Comparison of ENCODE assay signal across 9 cellular contexts in genomic region chr7:142866361-142867096, GRCh38. TPM values are rescaled to one million over a fixed set of nuclear protein-coding genes. Genes with fewer than 3 reads are reported as not detected.
DNase-seq lines count a peak whose midpoint lies in the region; ATAC-seq and TF ChIP-seq lines count a peak whose summit lies in the region.
"Had no signal": no experiment of that assay in that cellular context is flagged by ENCODE, and none has a peak within 500 bp of the region (broad histone marks: within the 10 kb centered on the region; RNA-seq: fewer than 3 reads in every experiment).

No MANE protein-coding gene starts in this region.

- no peak overlapping the region for H3K4me2 ChIP-seq in trophoblast cell (ENCODE audit: low read length)

- no peaks in the 10 kb centered on the region for H3K79me2 ChIP-seq in trophoblast cell (ENCODE audit: control insufficient read depth, insufficient read depth, low read length, poor library complexity)

- H3K18ac ChIP-seq in trophoblast cell (ENCODE audit: low read length) = no peak overlapping the region

- H2AFZ ChIP-seq in trophoblast cell (ENCODE audit: insufficient read depth, low read length, poor library complexity) = no peak overlapping the region

- no peak overlapping the region for H3K4me3 ChIP-seq in A673 (ENCODE audit: low read depth, low read length, poor library complexity, severe bottlenecking)
- no peak overlapping the region for H3K4me3 ChIP-seq in Peyer's patch
- no peak overlapping the region for H3K4me3 ChIP-seq in esophagus muscularis mucosa
- no peak overlapping the region for H3K4me3 ChIP-seq in trophoblast cell (ENCODE audit: low read depth, low read length)

- no peak for ATAC-seq in HG03460 (IDR thresholded peaks at IDR 0.05; ENCODE audit: unreplicated experiment)
- ATAC-seq in HG03025 (IDR thresholded peaks at IDR 0.05; ENCODE audit: low FRiP score, unreplicated experiment) = no peak

- H4K91ac ChIP-seq in trophoblast cell (ENCODE audit: low read depth, low read length) = no peak overlapping the region

- no peak overlapping the region for H2BK120ac ChIP-seq in trophoblast cell (ENCODE audit: insufficient read depth, low read length, poor library complexity)

- no TSS peak for BruUV-seq in A673 (replicated peaks; lab: Mats Ljungman, UMichigan)

- H2BK5ac ChIP-seq in trophoblast cell (ENCODE audit: low read depth, low read length, poor library complexity) = no peak overlapping the region

- intact Hi-C loops in A673 (cut with micrococcal nuclease; ENCODE audit: unreplicated experiment) = no loop called here
- intact Hi-C loops in esophagus muscularis mucosa (cut with DNase I) = loop anchor here (1.0 kb wide), 1 partner anchor 12 kb away; no protein-coding TSS in a partner anchor

- H3K79me1 ChIP-seq in trophoblast cell (ENCODE audit: low read length) = no peaks in the 10 kb centered on the region

- H3K27me3 ChIP-seq in A673 (replicated peaks; ENCODE audit: insufficient read depth, low read depth, low read length, poor library complexity) = peaks cover 16% of the 10 kb centered on the region
- no peaks in the 10 kb centered on the region for H3K27me3 ChIP-seq in Peyer's patch
- H3K27me3 ChIP-seq in esophagus muscularis mucosa = peaks cover 0 to 10% (median 0%) of the 10 kb centered on the region in 4 donors
- H3K27me3 ChIP-seq in trophoblast cell (ENCODE audit: insufficient read depth, low read length) = no peaks in the 10 kb centered on the region

- H3K9me3 ChIP-seq in A673 (ENCODE audit: low read depth, low read length, poor library complexity, severe bottlenecking) = no peaks in the 10 kb centered on the region
- no peaks in the 10 kb centered on the region for H3K9me3 ChIP-seq in Peyer's patch
- no peaks in the 10 kb centered on the region for H3K9me3 ChIP-seq in esophagus muscularis mucosa
- H3K9me3 ChIP-seq in trophoblast cell (ENCODE audit: insufficient read depth, low read depth, low read length) = no peaks in the 10 kb centered on the region

- H3K23ac ChIP-seq in trophoblast cell (ENCODE audit: low read length) = no peak overlapping the region

- POLR2A ChIA-PET in A673 (lab: Charles Lee; ENCODE audit: low non-redundant PET) = no interaction called here

- no peak overlapping the region for H3K4ac ChIP-seq in trophoblast cell (ENCODE audit: low read depth, low read length)

- DNase-seq in A673 (ENCODE audit: low spot score) (peak; percentile 23), Peyer's patch (peak in 1 of 3 donors; percentile 67), esophagus muscularis mucosa (ENCODE audit: extremely low spot score) (peak; percentile 83), trophoblast cell (peak; percentile 38 to 76), cerebellar nuclear complex (lab: John Stamatoyannopoulos, UW) (no peak)

- no peak for TF ChIP-seq EP300 in esophagus muscularis mucosa (IDR thresholded peaks at IDR 0.05)

- no peak overlapping the region for H2AK5ac ChIP-seq in trophoblast cell (ENCODE audit: low read length)

- no peaks in the 10 kb centered on the region for H3K4me1 ChIP-seq in A673 (ENCODE audit: insufficient read depth, low read length, poor library complexity, severe bottlenecking)
- no peaks in the 10 kb centered on the region for H3K4me1 ChIP-seq in Peyer's patch
- no peaks in the 10 kb centered on the region for H3K4me1 ChIP-seq in esophagus muscularis mucosa
- no peaks in the 10 kb centered on the region for H3K4me1 ChIP-seq in trophoblast cell (ENCODE audit: control insufficient read depth in 1 of 2, insufficient read depth in 2 of 2, low read length in 2 of 2)

- H3K14ac ChIP-seq in trophoblast cell (ENCODE audit: low read length) = no peak overlapping the region

- H2BK12ac ChIP-seq in trophoblast cell (ENCODE audit: low read length) = no peak overlapping the region

- 72% methylated on average over 16 of the region's 18 CpGs for WGBS in esophagus muscularis mucosa
- no CpG with 5 or more reads among the region's 18 CpGs for WGBS in trophoblast cell (ENCODE audit: extremely low coverage, insufficient coverage, insufficient read length)

- no peak overlapping the region for H3K9ac ChIP-seq in trophoblast cell (ENCODE audit: low read length)

- no peak overlapping the region for H4K12ac ChIP-seq in trophoblast cell (ENCODE audit: low read depth, low read length)

- TF ChIP-seq POLR2A in Peyer's patch (IDR thresholded peaks at IDR 0.05) (no peak), esophagus muscularis mucosa (IDR thresholded peaks at IDR 0.05; ENCODE audit: low read depth) (no peak)

- H3K36me3 ChIP-seq in A673 (ENCODE audit: insufficient read depth, low read length, poor library complexity, severe bottlenecking) (no peaks in the 10 kb centered on the region), Peyer's patch (no peaks in the 10 kb centered on the region), esophagus muscularis mucosa (peaks cover 0 to 25% (median 5%) of the 10 kb centered on the region in 4 donors), trophoblast cell (ENCODE audit: control insufficient read depth in 1 of 2, insufficient read depth in 2 of 2, low read length in 2 of 2) (peaks cover 42 to 55% of the 10 kb centered on the region in 2 experiments)

- H4K8ac ChIP-seq in trophoblast cell (ENCODE audit: low read depth, low read length) = no peak overlapping the region

- TF ChIP-seq CTCF in A673 (conservative IDR thresholded peaks at IDR 0.05; ENCODE audit: low read depth, low read length) (peak; percentile 52), GM12872 (IDR thresholded peaks at IDR 0.05; ENCODE audit: insufficient read depth, low read depth, low read length) (peak; percentile 49), Peyer's patch (IDR thresholded peaks at IDR 0.05) (peak in 4 of 6 experiments; percentile 41 to 52 (median 50)), esophagus muscularis mucosa (IDR thresholded peaks at IDR 0.05) (peak; percentile 44 to 66 (median 46))

- H3K27ac ChIP-seq in A673 (ENCODE audit: low read depth, low read length, poor library complexity, severe bottlenecking) = no peak overlapping the region
- no peak overlapping the region for H3K27ac ChIP-seq in Peyer's patch
- no peak overlapping the region for H3K27ac ChIP-seq in esophagus muscularis mucosa (replicated peaks in 1 of 4)
- no peak overlapping the region for H3K27ac ChIP-seq in trophoblast cell (ENCODE audit: low read depth, low read length)

- CTCF ChIA-PET in A673 (lab: Charles Lee) = interaction anchor here (0.7 to 1.5 kb wide), 3 partner anchors 9 to 234 kb away, joined by 4 to 8 read pairs (median 4); no protein-coding TSS in a partner anchor

RNA-seq across cellular contexts. Expression of gene EPHB6, which starts 11.7 kb away (rescaled TPM):
- total RNA-seq in A673 (2021) (0.22 and 0.49 TPM in 2 replicates), Peyer's patch (10 to 100 TPM in 1 of 4 donors, 1 to 10 TPM in 2, under 1 TPM in 1; 0.53 to 19.0 (median 5.5) TPM), esophagus muscularis mucosa (10 to 100 TPM in 1 of 4 donors, 1 to 10 TPM in 3; 3.3 to 10.5 (median 5.5) TPM)
- 21.5 and 25.0 TPM in 2 replicates for polyA plus RNA-seq in trophoblast cell (2013)

RNA-seq across cellular contexts. Expression of gene TRPV6, which starts 19.0 kb away (rescaled TPM):
- not detected in 2 replicates for total RNA-seq in A673 (2021)
- total RNA-seq in Peyer's patch = 1 to 10 TPM in 1 of 4 donors, under 1 TPM in 3; 0.19 to 2.5 (median 0.82) TPM
- not detected for total RNA-seq in esophagus muscularis mucosa
- 1.2 and 1.3 TPM in 2 replicates for polyA plus RNA-seq in trophoblast cell (2013)
- total RNA-seq: dermis microvascular lymphatic vessel endothelial cell had no signal

Comparison
In these comparisons a context has a peak if more than half of its experiments do, and no peak if none do; other contexts are left out.
1. DNase-seq: peak in A673 (single experiment), esophagus muscularis mucosa (single experiment) and trophoblast cell (2 of 2); none in cerebellar nuclear complex (0 of 2).
2. Peak in every context shown above with its lines, with median percentiles within 50 percentile points of each other: CTCF ChIP-seq.